Comparison of ENCODE assay signal across 13 cellular contexts in genomic region chr15:75030424-75030823, GRCh38. TPM values are rescaled to one million over a fixed set of nuclear protein-coding genes. Genes with fewer than 3 reads are reported as not detected.
A peak's percentile ranks its signal among the peaks of the same experiment; 100 is the strongest.
DNase-seq lines count a peak whose midpoint lies in the region; ATAC-seq and TF ChIP-seq lines count a peak whose summit lies in the region.
"Had no signal": no experiment of that assay in that cellular context is flagged by ENCODE, and none has a peak within 500 bp of the region (broad histone marks: within the 10 kb centered on the region; RNA-seq: fewer than 3 reads in every experiment).

No MANE protein-coding gene starts in this region.

- H3K27ac ChIP-seq in H9 (ENCODE audit: insufficient read length, low read depth, low read length) = no peak overlapping the region

- H3K36me3 ChIP-seq in adipocyte (ENCODE audit: control insufficient read depth, insufficient read depth, low read length, severe bottlenecking) = peaks cover 4% of the 10 kb centered on the region

- H2AFZ ChIP-seq in H9 (ENCODE audit: low read length) = no peak overlapping the region

- no peak overlapping the region for H2BK12ac ChIP-seq in H9 (ENCODE audit: insufficient read length, low read depth, low read length)

- POLR2A ChIA-PET in T-cell (lab: Charles Lee) = no interaction called here

- H2BK15ac ChIP-seq in H9 (ENCODE audit: low read depth, low read length) = no peak overlapping the region

- no peaks in the 10 kb centered on the region for H3K23me2 ChIP-seq in H9 (ENCODE audit: insufficient read length, low read depth, low read length, poor library complexity, severe bottlenecking)

- no peak overlapping the region for H4K5ac ChIP-seq in H9 (ENCODE audit: insufficient read length, low read depth, low read length)

- H3K79me1 ChIP-seq in H9 (ENCODE audit: insufficient read depth, low read depth, low read length, poor library complexity, severe bottlenecking) = no peaks in the 10 kb centered on the region

- H2BK120ac ChIP-seq in H9 (ENCODE audit: low read depth, low read length, poor library complexity, severe bottlenecking) = no peak overlapping the region

- H4K91ac ChIP-seq in H9 (ENCODE audit: insufficient read length, low read depth, low read length) = no peak overlapping the region

- H3K4ac ChIP-seq in H9 (ENCODE audit: low read depth, low read length) = no peak overlapping the region

- no peak overlapping the region for H2AK5ac ChIP-seq in H9 (ENCODE audit: insufficient read length, low read length)

- H3K56ac ChIP-seq in H9 (ENCODE audit: insufficient read length, low read depth, low read length) = no peak overlapping the region

- no peak overlapping the region for H3K4me3 Mint-ChIP-seq in H9
- no peak overlapping the region for H3K4me3 Mint-ChIP-seq in stimulated activated naive B cell treated with anti-CD40 and anti-IgM and Interleukin-4, amounts not matched to agents 10 μg/mL and 1 μg/mL and 100 μg/mL, for 72 hours
- H3K4me3 Mint-ChIP-seq in T-cell = no peak overlapping the region

- no peaks in the 10 kb centered on the region for H3K79me2 ChIP-seq in H9 (ENCODE audit: insufficient read depth, low read length)

- CTCF ChIA-PET in T-cell (lab: Charles Lee) = interaction anchor here in 1 of 2 donors (1.6 kb wide), 1 partner anchor 174 kb away, joined by 8 read pairs; no protein-coding TSS in a partner anchor

- no peaks in the 10 kb centered on the region for H3K9me3 ChIP-seq in H9 (ENCODE audit: control insufficient read depth, low read depth, low read length)
- H3K9me3 ChIP-seq in adipocyte (ENCODE audit: control insufficient read depth, low read length) = no peaks in the 10 kb centered on the region
- H3K9me3 ChIP-seq: psoas muscle had no signal

- DNase-seq in H9 (no peak), adipocyte (ENCODE audit: low read depth) (no peak), fibroblast of mammary gland (ENCODE audit: low read depth) (no peak), T-cell (no peak)
- no peak for DNase-seq in stimulated activated naive B cell treated with anti-CD40 and anti-IgM and Interleukin-4, amounts not matched to agents 10 μg/mL and 1 μg/mL and 100 μg/mL, for 72 hours
- DNase-seq in activated T-cell treated with anti-CD3 and anti-CD28 coated beads, Interleukin-2, amount 50 U/mL, for 1 hour = no peak
- DNase-seq: amniotic stem cell; NCI-H1436; stimulated activated CD4-positive, alpha-beta T cell treated with anti-CD3 and anti-CD28 coated beads, Interleukin-4, amount 100 ng/mL, for 1 hour; stimulated activated naive CD4-positive, alpha-beta T cell had no signal

- no CpG with 5 or more reads among the region's 4 CpGs for WGBS in H9 (ENCODE audit: extremely low coverage, insufficient read length, low lambda C conversion rate)

- H3K9me3 Mint-ChIP-seq in H9 = no peaks in the 10 kb centered on the region
- no peaks in the 10 kb centered on the region for H3K9me3 Mint-ChIP-seq in stimulated activated naive B cell treated with anti-CD40 and anti-IgM and Interleukin-4, amounts not matched to agents 10 μg/mL and 1 μg/mL and 100 μg/mL, for 72 hours
- no peaks in the 10 kb centered on the region for H3K9me3 Mint-ChIP-seq in T-cell

- no peak overlapping the region for H2BK5ac ChIP-seq in H9 (ENCODE audit: insufficient read length, low read length)

- H3K4me2 ChIP-seq in H9 (ENCODE audit: insufficient read depth, insufficient read length, low read length) = no peak overlapping the region

- no peaks in the 10 kb centered on the region for H4K20me1 ChIP-seq in H9 (ENCODE audit: control insufficient read depth, insufficient read depth, insufficient read length)

- no peaks in the 10 kb centered on the region for H3K27me3 Mint-ChIP-seq in H9 (ENCODE audit: low read depth)
- H3K27me3 Mint-ChIP-seq in stimulated activated naive B cell treated with anti-CD40 and anti-IgM and Interleukin-4, amounts not matched to agents 10 μg/mL and 1 μg/mL and 100 μg/mL, for 72 hours = peaks cover 10% of the 10 kb centered on the region in 2 donors
- H3K27me3 Mint-ChIP-seq in T-cell = no peaks in the 10 kb centered on the region

- ATAC-seq in stimulated activated naive B cell treated with anti-CD40 and anti-IgM and Interleukin-4, amounts not matched to agents 10 μg/mL and 1 μg/mL and 100 μg/mL, for 72 hours (replicated peaks) = no peak
- no peak for ATAC-seq in GM18868 (IDR thresholded peaks at IDR 0.05; ENCODE audit: unreplicated experiment)
- no peak for ATAC-seq in T-cell (replicated peaks in 1 of 4)
- ATAC-seq in HG03439 (IDR thresholded peaks at IDR 0.05; ENCODE audit: unreplicated experiment) = no peak

- H4K8ac ChIP-seq in H9 (replicated peaks; ENCODE audit: insufficient read length, low read depth, low read length) = no peak overlapping the region

- H3K4me3 ChIP-seq in adipocyte (ENCODE audit: low read length) (no peak overlapping the region), fibroblast of mammary gland (ENCODE audit: control insufficient read depth, low read depth, low read length) (no peak overlapping the region)

- H3K23ac ChIP-seq in H9 (ENCODE audit: insufficient read length, low read depth, low read length) = no peak overlapping the region

- no peak overlapping the region for H3K18ac ChIP-seq in H9 (ENCODE audit: insufficient read length, low read depth, low read length)

- H3K27me3 ChIP-seq in H9 (ENCODE audit: insufficient read depth, low read length) (no peaks in the 10 kb centered on the region), adipocyte (replicated peaks; ENCODE audit: control insufficient read depth, insufficient read depth, low read length) (no peaks in the 10 kb centered on the region)

- peak overlapping the region in 1 of 3 experiments; percentile 82; a peak in 1 of 7 replicates for H3K27ac Mint-ChIP-seq in H9
- peak overlapping the region; percentile 31 for H3K27ac Mint-ChIP-seq in stimulated activated naive B cell treated with anti-CD40 and anti-IgM and Interleukin-4, amounts not matched to agents 10 μg/mL and 1 μg/mL and 100 μg/mL, for 72 hours
- H3K27ac Mint-ChIP-seq in T-cell = no peak overlapping the region

- peaks cover 11 to 30% (median 16%) of the 10 kb centered on the region in 3 experiments; a peak in 6 of 7 replicates for H3K36me3 Mint-ChIP-seq in H9 (ENCODE audit: insufficient read depth in 1 of 3, low read depth in 3 of 3)
- H3K36me3 Mint-ChIP-seq in stimulated activated naive B cell treated with anti-CD40 and anti-IgM and Interleukin-4, amounts not matched to agents 10 μg/mL and 1 μg/mL and 100 μg/mL, for 72 hours = peaks cover 21 to 55% of the 10 kb centered on the region in 2 donors
- H3K36me3 Mint-ChIP-seq in T-cell = peaks cover 12% of the 10 kb centered on the region

- TF ChIP-seq CTCF in H9 (conservative IDR thresholded peaks at IDR 0.05) = peak; percentile 19; the same call in 1 of the 3 replicates
- peak; percentile 0 for TF ChIP-seq CTCF in fibroblast of mammary gland (conservative IDR thresholded peaks at IDR 0.05; ENCODE audit: control insufficient read depth, insufficient read depth, low read depth, low read length)

- no peak overlapping the region for H3T11ph ChIP-seq in H9 (ENCODE audit: low read length)

- H3K4me1 ChIP-seq in H9 (ENCODE audit: insufficient read depth, low read length) = 0 out of 2 replicates have a peak, but pooled peaks cover 3% of the 10 kb centered on the region
- H3K4me1 ChIP-seq in adipocyte (ENCODE audit: control insufficient read depth, insufficient read depth, low read length) = peaks cover 27% of the 10 kb centered on the region

- H3K9ac ChIP-seq in H9 (ENCODE audit: extremely low read depth, insufficient read length, low read length) = no peak overlapping the region
- H3K9ac ChIP-seq in adipocyte (ENCODE audit: low read length) = peak overlapping the region; percentile 48

- H2BK20ac ChIP-seq in H9 (ENCODE audit: low read depth, low read length, poor library complexity, severe bottlenecking) = no peak overlapping the region

- H3K14ac ChIP-seq in H9 (ENCODE audit: insufficient read depth, low read length) = no peak overlapping the region

- H3K4me1 Mint-ChIP-seq in H9 (peaks cover 34 to 47% of the 10 kb centered on the region in 2 experiments), T-cell (peaks cover 9 to 18% (median 10%) of the 10 kb centered on the region in 3 donors)
- peaks cover 36 to 49% of the 10 kb centered on the region in 2 donors for H3K4me1 Mint-ChIP-seq in stimulated activated naive B cell treated with anti-CD40 and anti-IgM and Interleukin-4, amounts not matched to agents 10 μg/mL and 1 μg/mL and 100 μg/mL, for 72 hours

RNA-seq across cellular contexts. Expression of gene PPCDC, which starts 7.0 kb away (rescaled TPM):
- 17.6 and 22.7 TPM in 2 replicates for total RNA-seq in H9 (2021)
- 10 to 100 TPM in 4 of 5 donors, 1 to 10 TPM in 1; 9.3 to 14.3 (median 11.8) TPM for total RNA-seq in T-cell

RNA-seq across cellular contexts. Expression of gene SCAMP5, which starts 35.1 kb away (rescaled TPM):
- total RNA-seq in H9 (2021) (45.8 and 47.8 TPM in 2 replicates), T-cell (1 to 10 TPM in 1 of 5 donors, under 1 TPM in 4; 0.26 to 8.2 (median 0.51) TPM)
